In genomic region chr5:90621848-90622247, GRCh38 we compare ENCODE assay signal across 1 cellular context.
TF ChIP-seq lines count a peak whose summit lies in the region.

No MANE protein-coding gene starts in this region.

TF ChIP-seq in K562, 482 proteins besides CTCF, POLR2A, EP300 and RAD21:
- TF ChIP-seq ZNF175 (CRISPR knock-in tag; IDR thresholded peaks at IDR 0.05; ENCODE audit: low read depth) (no peak), LEF1 (IDR thresholded peaks at IDR 0.05) (no peak), KDM1A (IDR thresholded peaks at IDR 0.05) (no peak), ID3 (CRISPR knock-in tag; IDR thresholded peaks at IDR 0.05) (no peak), ID3 (tag; IDR thresholded peaks at IDR 0.05) (no peak), CBFA2T3 (IDR thresholded peaks at IDR 0.05) (no peak), GATA2 (CRISPR knock-in tag; IDR thresholded peaks at IDR 0.05) (no peak), ZBTB26 (CRISPR knock-in tag; IDR thresholded peaks at IDR 0.05) (no peak), GTF2A2 (tag; IDR thresholded peaks at IDR 0.05) (no peak), KAT7 (CRISPR knock-in tag; IDR thresholded peaks at IDR 0.05; ENCODE audit: borderline replicate concordance) (no peak), CBX3 (IDR thresholded peaks at IDR 0.05; ENCODE audit: borderline replicate concordance in 1 of 2, low read length in 2 of 2) (no peak)
- TF ChIP-seq, protein P1, sequence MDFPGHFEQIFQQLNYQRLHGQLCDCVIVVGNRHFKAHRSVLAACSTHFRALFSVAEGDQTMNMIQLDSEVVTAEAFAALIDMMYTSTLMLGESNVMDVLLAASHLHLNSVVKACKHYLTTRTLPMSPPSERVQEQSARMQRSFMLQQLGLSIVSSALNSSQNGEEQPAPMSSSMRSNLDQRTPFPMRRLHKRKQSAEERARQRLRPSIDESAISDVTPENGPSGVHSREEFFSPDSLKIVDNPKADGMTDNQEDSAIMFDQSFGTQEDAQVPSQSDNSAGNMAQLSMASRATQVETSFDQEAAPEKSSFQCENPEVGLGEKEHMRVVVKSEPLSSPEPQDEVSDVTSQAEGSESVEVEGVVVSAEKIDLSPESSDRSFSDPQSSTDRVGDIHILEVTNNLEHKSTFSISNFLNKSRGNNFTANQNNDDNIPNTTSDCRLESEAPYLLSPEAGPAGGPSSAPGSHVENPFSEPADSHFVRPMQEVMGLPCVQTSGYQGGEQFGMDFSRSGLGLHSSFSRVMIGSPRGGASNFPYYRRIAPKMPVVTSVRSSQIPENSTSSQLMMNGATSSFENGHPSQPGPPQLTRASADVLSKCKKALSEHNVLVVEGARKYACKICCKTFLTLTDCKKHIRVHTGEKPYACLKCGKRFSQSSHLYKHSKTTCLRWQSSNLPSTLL (IDR thresholded peaks at IDR 0.05): no peak
TF ChIP-seq in K562: peak in this region for 0.
